ENCODE assay signal across 7 cellular contexts in the genomic region with DNA sequence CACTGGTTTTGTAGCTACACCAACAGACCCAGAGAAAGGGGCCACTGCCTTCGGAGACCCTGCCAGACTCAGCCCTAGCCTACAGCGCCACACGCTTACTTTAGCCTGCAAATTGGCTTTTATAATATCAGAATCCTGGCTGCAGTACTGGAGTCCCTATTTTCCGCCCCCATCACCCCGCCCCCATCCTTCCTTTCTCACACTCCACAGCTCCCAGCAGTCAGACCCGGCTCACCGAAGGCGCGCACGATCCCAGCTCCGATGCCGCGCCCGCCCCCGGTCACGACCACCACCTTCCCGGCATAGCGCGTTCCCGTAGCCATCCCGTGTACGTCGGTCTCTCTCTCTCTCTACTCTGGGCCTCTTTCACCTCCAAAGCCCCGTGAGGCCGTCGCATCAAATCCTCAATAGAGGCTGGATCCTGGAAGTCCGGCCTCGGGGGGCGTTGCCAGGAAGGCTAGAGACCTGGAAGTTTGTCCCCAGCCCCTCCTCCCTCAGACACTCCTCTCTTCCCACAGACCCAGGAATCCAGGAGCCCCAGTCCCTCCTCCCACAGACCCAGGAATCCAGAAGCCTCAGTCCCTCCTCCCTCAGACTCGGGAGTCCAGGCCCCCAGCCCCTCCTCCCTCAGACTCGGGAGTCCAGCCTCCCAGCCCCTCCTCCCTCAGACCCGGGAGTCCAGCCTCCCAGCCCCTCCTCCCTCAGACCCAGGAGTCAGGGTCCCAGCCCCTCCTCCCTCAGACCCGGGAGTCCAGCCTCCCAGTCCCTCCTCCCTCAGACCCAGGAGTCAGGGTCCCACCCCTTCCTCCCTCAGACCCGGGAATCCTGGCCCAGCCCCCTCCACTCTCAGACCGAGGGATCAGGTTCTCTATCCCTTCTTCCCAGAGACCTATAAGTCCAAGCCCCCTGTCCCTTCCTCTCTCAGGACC. TPM values are rescaled to one million over a fixed set of nuclear protein-coding genes. Genes with fewer than 3 reads are reported as not detected.
DNase-seq lines count a peak whose midpoint lies in the region; ATAC-seq, FAIRE-seq and TF ChIP-seq lines count a peak whose summit lies in the region.

TSS of gene HSD17B14 (minus strand) at position 403 of the 929 bp plus-strand sequence. CDS start at position 323, 80 bp downstream.

- no peak for TF ChIP-seq POLR2A in spleen (IDR thresholded peaks at IDR 0.05)

- no peaks in the 10 kb centered on the region for H3K9me2 ChIP-seq in Loucy (replicated peaks; ENCODE audit: low read depth, low read length)

- H3K9ac ChIP-seq in Loucy (ENCODE audit: low read depth, low read length, poor library complexity, severe bottlenecking), result peak within 1 kb of the TSS; percentile 69
- peak within 1 kb of the TSS; percentile 73; the same call in 1 of the 2 replicates for H3K9ac ChIP-seq in iPS-20b (ENCODE audit: low read depth, low read length)

- peak within 1 kb of the TSS; percentile 29 for H3K27ac ChIP-seq in iPS-20b (ENCODE audit: low read length)
- H3K27ac ChIP-seq in spleen, result peak within 1 kb of the TSS in 6 of 8 donors; percentile 20 to 68 (median 56)

- no peak for TF ChIP-seq CTCF in GM12865 (IDR thresholded peaks at IDR 0.05; ENCODE audit: insufficient read depth, low read depth, low read length, missing control alignments)
- no peak for TF ChIP-seq CTCF in Loucy (conservative IDR thresholded peaks at IDR 0.05; ENCODE audit: low read length)
- TF ChIP-seq CTCF in spleen (IDR thresholded peaks at IDR 0.05 in 8 of 11, conservative IDR thresholded peaks at IDR 0.05 in 3 of 11), result peak in 7 of 11 experiments; percentile 5 to 59 (median 10)

- H3K9me3 ChIP-seq in Loucy (ENCODE audit: insufficient read depth, low read depth, low read length), result no peaks in the 10 kb centered on the region
- no peaks in the 10 kb centered on the region for H3K9me3 ChIP-seq in iPS-20b (ENCODE audit: insufficient read depth, low read depth, low read length)
- H3K9me3 ChIP-seq in spleen, result no peaks in the 10 kb centered on the region

- H3K4me1 ChIP-seq in Loucy (ENCODE audit: insufficient read depth, low read length, poor library complexity, severe bottlenecking) (peaks cover 16% of the 10 kb centered on the region), iPS-20b (ENCODE audit: insufficient read depth, low read length) (peaks cover 3% of the 10 kb centered on the region; the same call in 1 of the 2 replicates), spleen (peaks cover 4 to 28% (median 21%) of the 10 kb centered on the region in 6 donors)

- no peaks in the 10 kb centered on the region for H3K79me2 ChIP-seq in Loucy (ENCODE audit: insufficient read depth, low read length)

- peak within 1 kb of the TSS; percentile 36 for H3K4me3 ChIP-seq in GM12865 (ENCODE audit: low read depth, low read length)
- H3K4me3 ChIP-seq in Loucy (ENCODE audit: low read length, poor library complexity, severe bottlenecking), result peak within 1 kb of the TSS; percentile 73
- peak within 1 kb of the TSS; percentile 85 for H3K4me3 ChIP-seq in iPS-20b (ENCODE audit: low read length)
- H3K4me3 ChIP-seq in spleen, result peak within 1 kb of the TSS; percentile 9 to 68 (median 33)

- H3K36me3 ChIP-seq in Loucy (ENCODE audit: insufficient read depth, low read length), result no peaks in the 10 kb centered on the region
- H3K36me3 ChIP-seq in iPS-20b (ENCODE audit: insufficient read depth, low read depth, low read length), result peaks cover 8% of the 10 kb centered on the region
- peaks cover 0 to 16% (median 0%) of the 10 kb centered on the region in 6 donors for H3K36me3 ChIP-seq in spleen

- 4 to 9% (median 6%) methylated on average over 29 to 35 of the region's 35 CpGs for WGBS in spleen, 5 donors

- intact Hi-C loops in spleen (cut with DNase I; ENCODE audit: low total_unique reads), result loop anchor here (5.0 kb wide), 1 partner anchor 49 kb away; no protein-coding TSS in a partner anchor

- H3F3A ChIP-seq in Loucy (ENCODE audit: low read depth), result no peaks in the 10 kb centered on the region

- peak within 1 kb of the TSS; percentile 90 for H2AFZ ChIP-seq in Loucy (ENCODE audit: low read length)

- no peaks in the 10 kb centered on the region for H4K20me1 ChIP-seq in Loucy (ENCODE audit: insufficient read depth, low read length, poor library complexity, severe bottlenecking)

- DNase-seq in GM12865 (ENCODE audit: low read depth) (no peak), astrocyte of the hippocampus (ENCODE audit: low read depth, low spot score) (peak; percentile 82), spleen (no peak), frontal cortex (ENCODE audit: low spot score in 2 of 2) (no peak)

- peak within 1 kb of the TSS; percentile 96 for H3K4me2 ChIP-seq in Loucy (ENCODE audit: low read depth, low read length, poor library complexity, severe bottlenecking)

- FAIRE-seq in frontal cortex (lab: Jason Lieb, UNC), result no peak

- H3K27me3 ChIP-seq in Loucy (ENCODE audit: insufficient read depth, low read length, poor library complexity, severe bottlenecking) (no peaks in the 10 kb centered on the region), iPS-20b (ENCODE audit: insufficient read depth, low read length) (no peaks in the 10 kb centered on the region), spleen (replicated peaks in 1 of 7) (peaks cover 0 to 16% (median 0%) of the 10 kb centered on the region in 7 donors)

- no peak for ATAC-seq in HG03432 (IDR thresholded peaks at IDR 0.05; ENCODE audit: unreplicated experiment)

RNA-seq across cellular contexts. Expression of gene HSD17B14, which starts in this region (rescaled TPM):
- total RNA-seq in spleen (10 to 100 TPM in 3 of 7 donors, 1 to 10 TPM in 4; 2.4 to 14.7 (median 8.1) TPM), frontal cortex (1.2 TPM)
- 10 to 100 TPM; 10.1 to 16.5 (median 11.2) TPM for polyA plus RNA-seq in spleen

Comparison
In these comparisons a context has a peak if more than half of its experiments do, and no peak if none do; other contexts are left out.
1. H3K4me3 ChIP-seq: peak in every context shown above with its lines; median percentile 85 in iPS-20b; 73 in Loucy; 36 in GM12865; 33 in spleen.
2. CTCF ChIP-seq: peak in spleen (7 of 11); none in GM12865 (single experiment) and Loucy (single experiment).